ENCODE assay signal across 17 cellular contexts in the genomic region with DNA sequence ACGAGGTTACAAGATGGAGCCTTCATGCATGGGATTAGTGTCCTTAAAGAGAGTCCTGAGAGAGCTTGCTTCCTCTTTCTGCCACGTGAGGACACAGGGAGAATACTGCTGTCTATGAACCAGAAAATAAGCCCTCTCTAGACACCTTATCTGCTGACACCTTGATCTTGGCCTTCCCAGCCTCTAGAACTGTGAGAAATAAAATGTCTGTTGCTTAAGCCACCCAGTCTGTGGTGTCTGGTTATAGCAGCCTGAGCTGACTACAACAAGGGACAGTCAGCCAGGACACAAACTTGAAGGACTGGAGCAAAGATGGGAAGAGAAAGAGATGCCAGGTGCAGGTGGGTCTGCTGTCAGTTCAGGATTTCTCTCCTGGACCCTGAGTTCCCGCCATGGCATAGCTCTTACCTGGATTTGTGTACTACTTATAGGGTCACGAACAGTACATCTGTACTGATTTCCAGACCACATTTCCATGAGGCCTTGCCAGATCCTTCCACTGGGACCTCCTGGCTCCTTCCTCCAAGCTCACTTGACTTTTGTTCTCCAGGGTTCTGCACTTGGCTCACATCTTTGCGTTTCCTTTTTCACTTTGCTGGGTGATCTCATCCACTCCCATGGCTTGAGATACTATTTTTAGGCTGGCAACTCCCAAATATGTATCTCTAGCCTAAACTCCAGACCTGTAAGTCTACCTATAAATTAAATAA. TPM values are rescaled to one million over a fixed set of nuclear protein-coding genes. Genes with fewer than 3 reads are reported as not detected.
DNase-seq lines count a peak whose midpoint lies in the region; ATAC-seq and TF ChIP-seq lines count a peak whose summit lies in the region.
"Had no signal": no experiment of that assay in that cellular context is flagged by ENCODE, and none has a peak within 500 bp of the region (broad histone marks: within the 10 kb centered on the region; RNA-seq: fewer than 3 reads in every experiment).

No MANE protein-coding gene starts in this region.

- peaks cover 5% of the 10 kb centered on the region for H3K9me3 Mint-ChIP-seq in type B pancreatic cell
- H3K9me3 Mint-ChIP-seq: activated T-helper 1 cell treated with anti-CD3 and anti-CD28 coated beads, Interleukin-12 subunit alpha, Interleukin-12 subunit beta, Interleukin-2, Interleukin-4 antibody, amounts not matched to agents 30 ng/mL and 10 ng/mL and 1 ng/mL, durations not matched to agents 14 hours and 24 hours and 36 hours; T-helper 2 cell treated with Interferon-gamma antibody and Interleukin-4, amounts not matched to agents 5 μg/mL and 100 μg/mL, for 36 hours had no signal

- H3K9ac ChIP-seq in skeletal muscle tissue (ENCODE audit: low read depth in 1 of 3, low read length in 3 of 3), result no peak overlapping the region

- no peaks in the 10 kb centered on the region for H3K27me3 Mint-ChIP-seq in type B pancreatic cell

- H3K27me3 ChIP-seq in WERI-Rb-1 (ENCODE audit: insufficient read depth, low read depth, severe bottlenecking) (no peaks in the 10 kb centered on the region), heart right ventricle (no peaks in the 10 kb centered on the region), skeletal muscle tissue (ENCODE audit: control insufficient read depth in 3 of 3, insufficient read depth in 3 of 3, low read length in 3 of 3) (no peaks in the 10 kb centered on the region)
- H3K27me3 ChIP-seq: BE2C, dorsolateral prefrontal cortex had no signal

- H3K9me3 ChIP-seq in WERI-Rb-1 (ENCODE audit: severe bottlenecking) (no peaks in the 10 kb centered on the region), heart right ventricle (no peaks in the 10 kb centered on the region), skeletal muscle tissue (ENCODE audit: control insufficient read depth in 3 of 3, low read length in 3 of 3) (no peaks in the 10 kb centered on the region)
- H3K9me3 ChIP-seq: BE2C, mucosa of descending colon had no signal

- intact Hi-C loops in heart right ventricle (cut with DNase I), result loop anchor here in 2 of 10 donors (2.0 to 5.0 kb wide), 3 partner anchors 44 to 181 kb away; a partner anchor contains a TSS

- peak; percentile 75 to 93 (median 88) for ATAC-seq in heart right ventricle
- ATAC-seq in HG03439 (IDR thresholded peaks at IDR 0.05; ENCODE audit: unreplicated experiment), result no peak
- no peak for ATAC-seq in HG02642 (IDR thresholded peaks at IDR 0.05; ENCODE audit: poor library complexity, unreplicated experiment)
- ATAC-seq: mucosa of descending colon had no signal

- H3K36me3 Mint-ChIP-seq in type B pancreatic cell, result no peaks in the 10 kb centered on the region

- H3K27ac ChIP-seq in WERI-Rb-1 (no peak overlapping the region), heart right ventricle (peak overlapping the region; percentile 35 to 76 (median 58)), skeletal muscle tissue (ENCODE audit: low read depth, low read length) (peak overlapping the region; percentile 71)
- H3K27ac ChIP-seq: dorsolateral prefrontal cortex had no signal

- peaks cover 17 to 64% (median 42%) of the 10 kb centered on the region in 9 donors for H3K4me1 ChIP-seq in heart right ventricle
- peaks cover 20 to 37% (median 31%) of the 10 kb centered on the region in 3 donors for H3K4me1 ChIP-seq in skeletal muscle tissue (ENCODE audit: control insufficient read depth in 3 of 3, insufficient read depth in 3 of 3, low read length in 3 of 3)

- H3K4me3 ChIP-seq in WERI-Rb-1 (ENCODE audit: low read depth, low read length) (no peak overlapping the region), heart right ventricle (no peak overlapping the region), skeletal muscle tissue (ENCODE audit: low read length in 3 of 3) (peak overlapping the region in 1 of 3 donors; percentile 16)
- H3K4me3 ChIP-seq: dorsolateral prefrontal cortex, mucosa of descending colon had no signal

- 41 to 47% methylated on average over 5 of the region's 5 CpGs for WGBS in heart right ventricle, 2 donors

- peaks cover 14% of the 10 kb centered on the region for H3K4me1 Mint-ChIP-seq in type B pancreatic cell (ENCODE audit: unreplicated experiment)

- DNase-seq in HCEC 1CT (peak; percentile 27), WERI-Rb-1 (peak; percentile 17), heart right ventricle (peak; percentile 15 to 77), type B pancreatic cell (ENCODE audit: extremely low spot score, unreplicated experiment) (no peak)
- no peak for DNase-seq in activated naive CD4-positive, alpha-beta T cell treated with anti-CD3 and anti-CD28 coated beads, Interleukin-2, amount 50 U/mL, for 16 hours
- DNase-seq: activated CD4-positive, alpha-beta T cell treated with anti-CD3 and anti-CD28 coated beads, Interleukin-2, amount 50 U/mL, for 4 hours; amygdala; BE2C; dorsolateral prefrontal cortex; mucosa of descending colon; NCI-H2081 treated with DMSO at 0.1 percent for 48 hours; substantia nigra had no signal

- TF ChIP-seq CTCF in WERI-Rb-1 (IDR thresholded peaks at IDR 0.05; ENCODE audit: low read depth, low read length), result no peak
- no peak for TF ChIP-seq CTCF in heart right ventricle (IDR thresholded peaks at IDR 0.05)
- TF ChIP-seq CTCF in type B pancreatic cell (conservative IDR thresholded peaks at IDR 0.05), result no peak

- no peak overlapping the region for H3K27ac Mint-ChIP-seq in type B pancreatic cell
- H3K27ac Mint-ChIP-seq: activated T-helper 1 cell treated with anti-CD3 and anti-CD28 coated beads, Interleukin-12 subunit alpha, Interleukin-12 subunit beta, Interleukin-2, Interleukin-4 antibody, amounts not matched to agents 30 ng/mL and 10 ng/mL and 1 ng/mL, durations not matched to agents 14 hours and 24 hours and 36 hours; T-helper 2 cell treated with Interferon-gamma antibody and Interleukin-4, amounts not matched to agents 5 μg/mL and 100 μg/mL, for 36 hours had no signal

- H3K4me3 Mint-ChIP-seq in type B pancreatic cell, result no peak overlapping the region
- H3K4me3 Mint-ChIP-seq: activated T-helper 1 cell treated with anti-CD3 and anti-CD28 coated beads, Interleukin-12 subunit alpha, Interleukin-12 subunit beta, Interleukin-2, Interleukin-4 antibody, amounts not matched to agents 30 ng/mL and 10 ng/mL and 1 ng/mL, durations not matched to agents 14 hours and 24 hours and 36 hours; T-helper 2 cell treated with Interferon-gamma antibody and Interleukin-4, amounts not matched to agents 5 μg/mL and 100 μg/mL, for 36 hours had no signal

- H3K36me3 ChIP-seq in WERI-Rb-1 (no peaks in the 10 kb centered on the region), heart right ventricle (no peaks in the 10 kb centered on the region), skeletal muscle tissue (ENCODE audit: control insufficient read depth in 3 of 3, insufficient read depth in 3 of 3, low read length in 3 of 3) (no peaks in the 10 kb centered on the region)
- H3K36me3 ChIP-seq: BE2C had no signal

RNA-seq across cellular contexts. Expression of a gene that starts 44.8 kb away (rescaled TPM):
- total RNA-seq in heart right ventricle (10 to 100 TPM; 34.7 to 58.8 (median 46.0) TPM), skeletal muscle tissue (101 TPM), type B pancreatic cell (ENCODE audit: low replicate concordance) (15.6 and 32.7 TPM in 2 replicates)
- 10 to 100 TPM in 1 of 2 donors, 1 to 10 TPM in 1; 6.0 to 27.2 TPM for polyA plus RNA-seq in heart right ventricle

Comparison
In these comparisons a context has a peak if more than half of its experiments do, and no peak if none do; other contexts are left out.
1. DNase-seq: peak in HCEC 1CT (single experiment), WERI-Rb-1 (single experiment) and heart right ventricle (2 of 2); none in type B pancreatic cell (single experiment) and activated naive CD4-positive, alpha-beta T cell treated with anti-CD3 and anti-CD28 coated beads, Interleukin-2, amount 50 U/mL, for 16 hours (single experiment).
2. ATAC-seq: peak in heart right ventricle (8 of 8); none in HG03439 (single experiment) and HG02642 (single experiment).